In the genomic region with DNA sequence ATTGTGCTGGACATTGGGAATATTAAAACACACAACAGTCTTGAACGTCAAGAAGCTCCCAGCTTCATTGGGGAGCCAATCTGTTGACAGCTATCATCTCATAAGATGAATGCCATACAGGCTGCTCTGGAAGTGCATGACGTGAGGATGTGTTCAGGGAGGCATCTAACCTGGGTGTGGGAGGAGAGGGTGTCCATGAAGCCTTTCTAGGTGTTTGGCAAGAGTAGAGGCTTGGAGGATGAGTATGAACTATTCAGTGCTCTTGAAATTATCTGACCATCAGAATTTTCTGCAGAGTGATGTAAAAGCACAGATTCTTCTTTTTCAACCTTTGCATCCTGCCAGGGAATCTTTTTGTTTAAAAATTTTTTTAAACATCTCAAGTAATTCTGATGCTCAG, we compare ENCODE assay signal across 3 cellular contexts.
"Had no signal": no experiment of that assay in that cellular context is flagged by ENCODE, and none has a peak within 500 bp of the region (broad histone marks: within the 10 kb centered on the region; RNA-seq: fewer than 3 reads in every experiment).

No MANE protein-coding gene starts in this region.

- ATAC-seq: GM12878 had no signal

- DNase-seq: GDM1, GF-D8 had no signal
